ENCODE assay signal across 1 cellular context in genomic region chr22:27201741-27202140, GRCh38.
TF ChIP-seq lines count a peak whose summit lies in the region.

No MANE protein-coding gene starts in this region.

TF ChIP-seq in IMR-90, 13 proteins besides CTCF, POLR2A, EP300 and RAD21:
- TF ChIP-seq RFX5 (IDR thresholded peaks at IDR 0.05; ENCODE audit: low read depth, low read length) (no peak), RCOR1 (IDR thresholded peaks at IDR 0.05; ENCODE audit: insufficient replicate concordance, low read length) (no peak)
